In genomic region chrX:47523297-47523696, GRCh38 we compare ENCODE assay signal across 1 cellular context.
A peak's percentile ranks its signal among the peaks of the same experiment; 100 is the strongest.
TF ChIP-seq lines count a peak whose summit lies in the region.

No MANE protein-coding gene starts in this region.

TF ChIP-seq in K562, 482 proteins besides CTCF, POLR2A, EP300 and RAD21 (continued from another document and continues in another):
- TF ChIP-seq CXXC5 (CRISPR knock-in tag; IDR thresholded peaks at IDR 0.05) (peak; percentile 89), L3MBTL2 (IDR thresholded peaks at IDR 0.05) (peak; percentile 52; the same call in 1 of the 2 replicates), HNRNPLL (IDR thresholded peaks at IDR 0.05; ENCODE audit: low read depth, low read length, poor library complexity, severe bottlenecking) (peak; percentile 72), ZNF740 (CRISPR knock-in tag; IDR thresholded peaks at IDR 0.05) (no peak), ZNF740 (tag; IDR thresholded peaks at IDR 0.05) (no peak), SAFB2 (IDR thresholded peaks at IDR 0.05; ENCODE audit: borderline replicate concordance, low read depth, low read length, severe bottlenecking) (no peak), SRF (CRISPR knock-in tag; IDR thresholded peaks at IDR 0.05) (no peak), CREM (IDR thresholded peaks at IDR 0.05; ENCODE audit: low read depth) (peak; percentile 72), GABPB1 (CRISPR knock-in tag; IDR thresholded peaks at IDR 0.05) (0 out of 2 replicates have a peak, but pooled peaks have one; percentile 30), STAG1 (CRISPR knock-in tag; IDR thresholded peaks at IDR 0.05; ENCODE audit: borderline replicate concordance) (peak; percentile 83), NFATC3 (IDR thresholded peaks at IDR 0.05) (no peak), EP400 (IDR thresholded peaks at IDR 0.05) (peak; percentile 18; the same call in 1 of the 2 replicates), ZBTB40 (IDR thresholded peaks at IDR 0.05) (no peak), ZBTB40 (CRISPR knock-in tag; IDR thresholded peaks at IDR 0.05) (no peak), SMC3 (conservative IDR thresholded peaks at IDR 0.05; ENCODE audit: insufficient read depth, low read depth, low read length) (peak; percentile 85), BRD4 (IDR thresholded peaks at IDR 0.05) (no peak), MTA3 (IDR thresholded peaks at IDR 0.05; ENCODE audit: borderline replicate concordance) (peak; percentile 39; the same call in 1 of the 2 replicates), YY1 (IDR thresholded peaks at IDR 0.05; ENCODE audit: borderline replicate concordance in 1 of 3, control insufficient read depth in 1 of 3, extremely low read depth in 1 of 3, insufficient read depth in 3 of 3, insufficient read length in 1 of 3, insufficient replicate concordance in 2 of 3, low read depth in 1 of 3, low read length in 2 of 3) (peak in 1 of 3 experiments; percentile 48), NCOR1 (IDR thresholded peaks at IDR 0.05) (0 out of 2 replicates have a peak, but pooled peaks have one; percentile 6), NR2C2 (CRISPR knock-in tag; IDR thresholded peaks at IDR 0.05) (no peak), NR2C2 (tag; IDR thresholded peaks at IDR 0.05) (no peak), HMGN3 (IDR thresholded peaks at IDR 0.05; ENCODE audit: borderline replicate concordance, extremely low read depth, insufficient read length, low read depth, low read length) (peak; percentile 8), ATF1 (CRISPR knock-in tag; IDR thresholded peaks at IDR 0.05) (no peak), ATF1 (tag; IDR thresholded peaks at IDR 0.05) (peak; percentile 63), MYC (IDR thresholded peaks at IDR 0.05; ENCODE audit: low read depth, low read length) (no peak), MYC (CRISPR knock-in tag; IDR thresholded peaks at IDR 0.05; ENCODE audit: borderline replicate concordance, low read depth) (no peak), NKRF (IDR thresholded peaks at IDR 0.05; ENCODE audit: borderline replicate concordance) (no peak), BHLHE40 (IDR thresholded peaks at IDR 0.05; ENCODE audit: low read length) (peak; percentile 66), HOMEZ (CRISPR knock-in tag; IDR thresholded peaks at IDR 0.05) (no peak), XRCC5 (IDR thresholded peaks at IDR 0.05; ENCODE audit: low read depth, low read length) (peak; percentile 26; the same call in 1 of the 2 replicates)
- TF ChIP-seq, protein P1, sequence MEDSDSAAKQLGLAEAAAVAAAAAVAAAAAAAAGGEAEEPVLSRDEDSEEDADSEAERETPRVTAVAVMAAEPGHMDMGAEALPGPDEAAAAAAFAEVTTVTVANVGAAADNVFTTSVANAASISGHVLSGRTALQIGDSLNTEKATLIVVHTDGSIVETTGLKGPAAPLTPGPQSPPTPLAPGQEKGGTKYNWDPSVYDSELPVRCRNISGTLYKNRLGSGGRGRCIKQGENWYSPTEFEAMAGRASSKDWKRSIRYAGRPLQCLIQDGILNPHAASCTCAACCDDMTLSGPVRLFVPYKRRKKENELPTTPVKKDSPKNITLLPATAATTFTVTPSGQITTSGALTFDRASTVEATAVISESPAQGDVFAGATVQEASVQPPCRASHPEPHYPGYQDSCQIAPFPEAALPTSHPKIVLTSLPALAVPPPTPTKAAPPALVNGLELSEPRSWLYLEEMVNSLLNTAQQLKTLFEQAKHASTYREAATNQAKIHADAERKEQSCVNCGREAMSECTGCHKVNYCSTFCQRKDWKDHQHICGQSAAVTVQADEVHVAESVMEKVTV (CRISPR knock-in tag; IDR thresholded peaks at IDR 0.05), result peak; percentile 82
- TF ChIP-seq, protein P2, sequence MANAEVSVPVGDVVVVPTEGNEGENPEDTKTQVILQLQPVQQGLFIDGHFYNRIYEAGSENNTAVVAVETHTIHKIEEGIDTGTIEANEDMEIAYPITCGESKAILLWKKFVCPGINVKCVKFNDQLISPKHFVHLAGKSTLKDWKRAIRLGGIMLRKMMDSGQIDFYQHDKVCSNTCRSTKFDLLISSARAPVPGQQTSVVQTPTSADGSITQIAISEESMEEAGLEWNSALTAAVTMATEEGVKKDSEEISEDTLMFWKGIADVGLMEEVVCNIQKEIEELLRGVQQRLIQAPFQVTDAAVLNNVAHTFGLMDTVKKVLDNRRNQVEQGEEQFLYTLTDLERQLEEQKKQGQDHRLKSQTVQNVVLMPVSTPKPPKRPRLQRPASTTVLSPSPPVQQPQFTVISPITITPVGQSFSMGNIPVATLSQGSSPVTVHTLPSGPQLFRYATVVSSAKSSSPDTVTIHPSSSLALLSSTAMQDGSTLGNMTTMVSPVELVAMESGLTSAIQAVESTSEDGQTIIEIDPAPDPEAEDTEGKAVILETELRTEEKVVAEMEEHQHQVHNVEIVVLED (CRISPR knock-in tag; IDR thresholded peaks at IDR 0.05), result 0 out of 2 replicates have a peak, but pooled peaks have one; percentile 41
- TF ChIP-seq, protein P3, sequence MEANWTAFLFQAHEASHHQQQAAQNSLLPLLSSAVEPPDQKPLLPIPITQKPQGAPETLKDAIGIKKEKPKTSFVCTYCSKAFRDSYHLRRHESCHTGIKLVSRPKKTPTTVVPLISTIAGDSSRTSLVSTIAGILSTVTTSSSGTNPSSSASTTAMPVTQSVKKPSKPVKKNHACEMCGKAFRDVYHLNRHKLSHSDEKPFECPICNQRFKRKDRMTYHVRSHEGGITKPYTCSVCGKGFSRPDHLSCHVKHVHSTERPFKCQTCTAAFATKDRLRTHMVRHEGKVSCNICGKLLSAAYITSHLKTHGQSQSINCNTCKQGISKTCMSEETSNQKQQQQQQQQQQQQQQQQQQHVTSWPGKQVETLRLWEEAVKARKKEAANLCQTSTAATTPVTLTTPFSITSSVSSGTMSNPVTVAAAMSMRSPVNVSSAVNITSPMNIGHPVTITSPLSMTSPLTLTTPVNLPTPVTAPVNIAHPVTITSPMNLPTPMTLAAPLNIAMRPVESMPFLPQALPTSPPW (CRISPR knock-in tag; IDR thresholded peaks at IDR 0.05), result peak; percentile 64
- TF ChIP-seq, protein P4, sequence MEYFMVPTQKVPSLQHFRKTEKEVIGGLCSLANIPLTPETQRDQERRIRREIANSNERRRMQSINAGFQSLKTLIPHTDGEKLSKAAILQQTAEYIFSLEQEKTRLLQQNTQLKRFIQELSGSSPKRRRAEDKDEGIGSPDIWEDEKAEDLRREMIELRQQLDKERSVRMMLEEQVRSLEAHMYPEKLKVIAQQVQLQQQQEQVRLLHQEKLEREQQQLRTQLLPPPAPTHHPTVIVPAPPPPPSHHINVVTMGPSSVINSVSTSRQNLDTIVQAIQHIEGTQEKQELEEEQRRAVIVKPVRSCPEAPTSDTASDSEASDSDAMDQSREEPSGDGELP (CRISPR knock-in tag; IDR thresholded peaks at IDR 0.05; ENCODE audit: borderline replicate concordance), result peak; percentile 37; the same call in 1 of the 2 replicates
